8 cellular contexts compared by ENCODE assay signal in genomic region chr19:1247747-1248453, GRCh38. TPM values are rescaled to one million over a fixed set of nuclear protein-coding genes. Genes with fewer than 3 reads are reported as not detected.
A peak's percentile ranks its signal among the peaks of the same experiment; 100 is the strongest.
DNase-seq lines count a peak whose midpoint lies in the region; TF ChIP-seq lines count a peak whose summit lies in the region.

No MANE protein-coding gene starts in this region.

- H3K27ac ChIP-seq in GM23248 (peak overlapping the region; percentile 98), PC-9 (peak overlapping the region; percentile 84), cardiac muscle cell (peak overlapping the region; percentile 97)

- H3K9me3 ChIP-seq in GM23248 (ENCODE audit: low read depth) (no peaks in the 10 kb centered on the region), PC-9 (ENCODE audit: insufficient read depth, low read depth) (no peaks in the 10 kb centered on the region), cardiac muscle cell (ENCODE audit: low read depth) (no peaks in the 10 kb centered on the region)

- BruUV-seq in PC-9 (replicated peaks; lab: Mats Ljungman, UMichigan): TSS peak; percentile 30

- H2AFZ ChIP-seq in GM23248 (no peak overlapping the region), PC-9 (no peak overlapping the region)

- H3K9me2 ChIP-seq in GM23248 (ENCODE audit: insufficient read depth): no peaks in the 10 kb centered on the region
- H3K9me2 ChIP-seq in PC-9 (ENCODE audit: insufficient read depth): no peaks in the 10 kb centered on the region

- H3K4me2 ChIP-seq in GM23248 (ENCODE audit: unreplicated experiment): peak overlapping the region; percentile 60
- H3K4me2 ChIP-seq in PC-9: peak overlapping the region; percentile 59

- H3K36me3 ChIP-seq in GM23248 (ENCODE audit: low read depth) (peaks cover 8% of the 10 kb centered on the region; the same call in 1 of the 2 replicates), PC-9 (ENCODE audit: low read depth) (no peaks in the 10 kb centered on the region), cardiac muscle cell (no peaks in the 10 kb centered on the region)

- CTCF ChIA-PET in PC-9 (lab: Charles Lee): no interaction called here

- POLR2A ChIA-PET in PC-9 (lab: Charles Lee; ENCODE audit: unreplicated experiment): no interaction called here

- H3K4me1 ChIP-seq in GM23248 (ENCODE audit: insufficient read depth): peaks cover 24% of the 10 kb centered on the region
- peaks cover 23% of the 10 kb centered on the region; the same call in 1 of the 2 replicates for H3K4me1 ChIP-seq in PC-9 (replicated peaks; ENCODE audit: insufficient read depth)
- peaks cover 18% of the 10 kb centered on the region for H3K4me1 ChIP-seq in cardiac muscle cell (ENCODE audit: low read depth)

- TF ChIP-seq CTCF in PC-9 (conservative IDR thresholded peaks at IDR 0.05) (no peak; the same call in 1 of the 2 replicates), cardiac muscle cell (IDR thresholded peaks at IDR 0.05; ENCODE audit: low read depth, low read length) (peak; percentile 32)

- H3K27me3 ChIP-seq in GM23248 (replicated peaks; ENCODE audit: insufficient read depth) (no peaks in the 10 kb centered on the region), PC-9 (ENCODE audit: insufficient read depth, low read depth) (no peaks in the 10 kb centered on the region), cardiac muscle cell (no peaks in the 10 kb centered on the region)

- peak overlapping the region; percentile 88 for H3K4me3 ChIP-seq in GM23248
- H3K4me3 ChIP-seq in PC-9: peak overlapping the region; percentile 75
- H3K4me3 ChIP-seq in cardiac muscle cell: peak overlapping the region; percentile 92

- H3K79me2 ChIP-seq in GM23248 (ENCODE audit: insufficient read depth) (peaks cover 36% of the 10 kb centered on the region), PC-9 (ENCODE audit: low read depth) (peaks cover 20% of the 10 kb centered on the region)

- H4K20me1 ChIP-seq in GM23248 (ENCODE audit: insufficient read depth) (no peaks in the 10 kb centered on the region), PC-9 (ENCODE audit: insufficient read depth) (no peaks in the 10 kb centered on the region)

- intact Hi-C loops in PC-9 (cut with micrococcal nuclease; ENCODE audit: unreplicated experiment): loop anchor here (5.0 kb wide), 1 partner anchor 66 kb away; no protein-coding TSS in a partner anchor
- intact Hi-C loops in posterior vena cava (cut with DNase I): no loop called here

- in situ Hi-C loops in GM23248 (cut with MboI): no loop called here

- peak overlapping the region; percentile 99 for H3K9ac ChIP-seq in GM23248

- DNase-seq in AG20443 (ENCODE audit: low spot score) (peak; percentile 34), GM23248 (peak; percentile 87), PC-9 (peak; percentile 77 to 78), activated gamma-delta T cell treated with Interleukin-2 at 50 U/mL for 16 hours (peak; percentile 67), cardiac muscle cell (ENCODE audit: low read depth in 1 of 2, low spot score in 1 of 2) (peak in 1 of 2 donors; percentile 60), posterior vena cava (ENCODE audit: low spot score) (peak; percentile 89), NCI-H524 treated with DMSO at 0.1 percent for 48 hours (lab: John Stamatoyannopoulos, UW) (no peak), AG08395 (ENCODE audit: low spot score) (no peak)

- 18% methylated on average over 28 to 35 of the region's 35 CpGs for WGBS in GM23248 (ENCODE audit: low coverage in 1 of 2, low lambda C conversion rate in 2 of 2, missing lambda C conversion rate in 2 of 2), 2 experiments

- H3F3A ChIP-seq in GM23248 (ENCODE audit: insufficient read depth) (peaks cover 18% of the 10 kb centered on the region), PC-9 (ENCODE audit: insufficient read depth, low read depth) (peaks cover 28% of the 10 kb centered on the region)

RNA-seq across cellular contexts. Expression of gene MIDN, which starts 0.5 kb away (rescaled TPM):
- 9.4 and 18.5 TPM in 2 replicates for total RNA-seq in GM23248 (2014; rRNA removed; shearing (Covaris generic))
- polyA plus RNA-seq in GM23248 (2016; fragmentation: Nextera tagmentation; extraction: Ambion mirVana) (3.1 and 4.0 TPM in 2 replicates), cardiac muscle cell (58.1 and 76.0 TPM in 2 replicates)
- total RNA-seq in PC-9 (2021) (61.4 and 92.0 TPM in 2 replicates), cardiac muscle cell (45.6 and 89.2 TPM in 2 replicates), posterior vena cava (10 to 100 TPM; 76.5 to 86.3 TPM)

RNA-seq across cellular contexts. Expression of gene ATP5F1D, which starts 6.3 kb away (rescaled TPM):
- total RNA-seq in GM23248 (2014; rRNA removed; shearing (Covaris generic)): 27.4 and 38.9 TPM in 2 replicates
- polyA plus RNA-seq in GM23248 (2016; fragmentation: Nextera tagmentation; extraction: Ambion mirVana): 287 and 290 TPM in 2 replicates
- 157 and 214 TPM in 2 replicates for total RNA-seq in PC-9 (2021)
- total RNA-seq in cardiac muscle cell: 188 and 355 TPM in 2 replicates
- polyA plus RNA-seq in cardiac muscle cell: 505 and 638 TPM in 2 replicates
- 100 to 1,000 TPM; 125 to 137 TPM for total RNA-seq in posterior vena cava

RNA-seq across cellular contexts. Expression of gene CBARP, which starts 10.1 kb away (rescaled TPM):
- 2.7 and 4.5 TPM in 2 replicates for total RNA-seq in GM23248 (2014; rRNA removed; shearing (Covaris generic))
- 0.29 and 0.41 TPM in 2 replicates for polyA plus RNA-seq in GM23248 (2016; fragmentation: Nextera tagmentation; extraction: Ambion mirVana)
- 1.8 and 1.9 TPM in 2 replicates for total RNA-seq in PC-9 (2021)
- total RNA-seq in cardiac muscle cell: 21.1 and 29.1 TPM in 2 replicates
- polyA plus RNA-seq in cardiac muscle cell: 22.1 and 30.6 TPM in 2 replicates
- 1 to 10 TPM; 1.5 to 2.7 TPM for total RNA-seq in posterior vena cava

RNA-seq across cellular contexts. Expression of gene CIRBP, which starts 21.2 kb away (rescaled TPM):
- 239 and 392 TPM in 2 replicates for total RNA-seq in GM23248 (2014; rRNA removed; shearing (Covaris generic))
- polyA plus RNA-seq in GM23248 (2016; fragmentation: Nextera tagmentation; extraction: Ambion mirVana) (163 and 185 TPM in 2 replicates), cardiac muscle cell (716 and 851 TPM in 2 replicates)
- total RNA-seq in PC-9 (2021) (86.9 and 143 TPM in 2 replicates), cardiac muscle cell (1,112 and 2,236 TPM in 2 replicates), posterior vena cava (100 to 1,000 TPM; 447 to 636 TPM)

RNA-seq across cellular contexts. Expression of gene FAM174C, which starts 27.4 kb away (rescaled TPM):
- total RNA-seq in GM23248 (2014; rRNA removed; shearing (Covaris generic)): 61.5 and 84.5 TPM in 2 replicates
- polyA plus RNA-seq in GM23248 (2016; fragmentation: Nextera tagmentation; extraction: Ambion mirVana) (67.8 and 81.6 TPM in 2 replicates), cardiac muscle cell (34.0 and 34.4 TPM in 2 replicates)
- total RNA-seq in PC-9 (2021) (51.8 and 64.2 TPM in 2 replicates), cardiac muscle cell (31.2 and 44.9 TPM in 2 replicates), posterior vena cava (10 to 100 TPM; 25.2 to 27.2 TPM)

Comparison
In these comparisons a context has a peak if more than half of its experiments do, and no peak if none do; other contexts are left out.
1. DNase-seq: peak in AG20443 (single experiment), GM23248 (single experiment), PC-9 (2 of 2), activated gamma-delta T cell treated with Interleukin-2 at 50 U/mL for 16 hours (single experiment) and posterior vena cava (single experiment); none in NCI-H524 treated with DMSO at 0.1 percent for 48 hours (single experiment) and AG08395 (single experiment).
2. Peak in every context shown above with its lines, with median percentiles within 50 percentile points of each other: H3K27ac ChIP-seq and H3K4me3 ChIP-seq.